ENCODE assay signal across 7 cellular contexts in the genomic region with DNA sequence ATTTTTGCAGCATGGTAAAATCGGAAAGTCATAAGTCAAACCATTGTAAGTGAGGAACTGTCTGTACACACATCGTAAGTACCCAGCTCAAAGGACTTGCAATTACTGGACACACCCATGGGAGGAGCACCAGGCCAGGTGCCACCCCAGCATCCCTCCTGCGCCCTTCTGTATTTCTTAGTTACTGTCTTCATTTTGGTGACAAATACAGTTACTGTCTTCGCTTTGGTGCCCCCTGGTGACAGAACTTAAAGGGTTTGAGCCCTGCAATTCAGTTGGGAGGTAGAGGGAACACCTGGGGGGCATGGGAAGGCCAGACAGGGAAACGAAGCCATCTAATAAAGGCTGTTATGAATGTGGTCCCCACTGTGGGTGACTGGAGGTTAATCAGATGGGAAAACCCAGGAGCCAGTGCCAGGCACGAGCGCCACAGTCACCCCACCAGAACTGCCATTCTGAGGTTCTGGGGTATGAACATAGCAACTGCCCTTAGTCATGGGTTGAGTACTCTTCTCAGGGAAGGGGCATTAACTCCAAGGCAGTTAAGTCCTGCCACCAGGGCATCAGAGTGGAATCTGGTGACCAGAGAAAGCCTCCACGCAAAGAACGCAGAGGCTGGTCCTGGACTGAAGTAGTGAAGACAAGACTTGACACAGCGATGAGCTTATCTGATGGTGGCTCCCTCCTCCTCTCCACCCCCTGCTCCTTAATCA.
DNase-seq lines count a peak whose midpoint lies in the region; ATAC-seq and TF ChIP-seq lines count a peak whose summit lies in the region.

No MANE protein-coding gene starts in this region.

- no peak overlapping the region for H3K4me3 ChIP-seq in coronary artery

- peaks cover 3 to 6% of the 10 kb centered on the region in 2 donors for H3K4me1 Mint-ChIP-seq in natural killer cell treated with Interleukin-12 subunit alpha and Interleukin-12 subunit beta and Interleukin-15 and Interleukin-18, amount 100 ng/mL, for 72 hours (ENCODE audit: low read depth in 2 of 2)

- peak; percentile 36 for DNase-seq in Daoy (ENCODE audit: low read depth)
- DNase-seq in HT1080 (ENCODE audit: low read depth): peak; percentile 41
- DNase-seq in SW480 (ENCODE audit: low spot score): peak; percentile 39
- peak; percentile 45 for DNase-seq in coronary artery (ENCODE audit: low spot score)
- peak; percentile 59 for DNase-seq in natural killer cell treated with Interleukin-12 subunit alpha and Interleukin-12 subunit beta and Interleukin-15 and Interleukin-18, amount 100 ng/mL, for 72 hours (ENCODE audit: low spot score)

- no peak overlapping the region for H3K27ac Mint-ChIP-seq in natural killer cell treated with Interleukin-12 subunit alpha and Interleukin-12 subunit beta and Interleukin-15 and Interleukin-18, amount 100 ng/mL, for 72 hours

- no peak for TF ChIP-seq CTCF in coronary artery (IDR thresholded peaks at IDR 0.05)

- no peak overlapping the region for H3K27ac ChIP-seq in coronary artery

- no peaks in the 10 kb centered on the region for H3K36me3 Mint-ChIP-seq in natural killer cell treated with Interleukin-12 subunit alpha and Interleukin-12 subunit beta and Interleukin-15 and Interleukin-18, amount 100 ng/mL, for 72 hours

- H3K4me3 Mint-ChIP-seq in natural killer cell treated with Interleukin-12 subunit alpha and Interleukin-12 subunit beta and Interleukin-15 and Interleukin-18, amount 100 ng/mL, for 72 hours: no peak overlapping the region

- H3K27me3 Mint-ChIP-seq in natural killer cell treated with Interleukin-12 subunit alpha and Interleukin-12 subunit beta and Interleukin-15 and Interleukin-18, amount 100 ng/mL, for 72 hours: peaks cover 10 to 35% of the 10 kb centered on the region in 2 donors

- peak; percentile 33 to 39 for ATAC-seq in natural killer cell treated with Interleukin-12 subunit alpha and Interleukin-12 subunit beta and Interleukin-15 and Interleukin-18, amount 100 ng/mL, for 72 hours
- ATAC-seq in GM19463 (IDR thresholded peaks at IDR 0.05; ENCODE audit: unreplicated experiment) (no peak), GM19035 (IDR thresholded peaks at IDR 0.05; ENCODE audit: unreplicated experiment) (no peak)

- no peaks in the 10 kb centered on the region for H3K9me3 Mint-ChIP-seq in natural killer cell treated with Interleukin-12 subunit alpha and Interleukin-12 subunit beta and Interleukin-15 and Interleukin-18, amount 100 ng/mL, for 72 hours

Comparison
In these comparisons a context has a peak if more than half of its experiments do, and no peak if none do; other contexts are left out.
1. ATAC-seq: peak in natural killer cell treated with Interleukin-12 subunit alpha and Interleukin-12 subunit beta and Interleukin-15 and Interleukin-18, amount 100 ng/mL, for 72 hours (2 of 2); none in GM19463 (single experiment) and GM19035 (single experiment).
2. Peak in every context shown above with its lines, with median percentiles within 50 percentile points of each other: DNase-seq.